ENCODE assay signal across 1 cellular context in genomic region chr5:57366744-57367143, GRCh38.
TF ChIP-seq lines count a peak whose summit lies in the region.

No MANE protein-coding gene starts in this region.

TF ChIP-seq in HepG2, 621 proteins besides CTCF, POLR2A, EP300 and RAD21 (continued from another document):
- TF ChIP-seq, protein P1, sequence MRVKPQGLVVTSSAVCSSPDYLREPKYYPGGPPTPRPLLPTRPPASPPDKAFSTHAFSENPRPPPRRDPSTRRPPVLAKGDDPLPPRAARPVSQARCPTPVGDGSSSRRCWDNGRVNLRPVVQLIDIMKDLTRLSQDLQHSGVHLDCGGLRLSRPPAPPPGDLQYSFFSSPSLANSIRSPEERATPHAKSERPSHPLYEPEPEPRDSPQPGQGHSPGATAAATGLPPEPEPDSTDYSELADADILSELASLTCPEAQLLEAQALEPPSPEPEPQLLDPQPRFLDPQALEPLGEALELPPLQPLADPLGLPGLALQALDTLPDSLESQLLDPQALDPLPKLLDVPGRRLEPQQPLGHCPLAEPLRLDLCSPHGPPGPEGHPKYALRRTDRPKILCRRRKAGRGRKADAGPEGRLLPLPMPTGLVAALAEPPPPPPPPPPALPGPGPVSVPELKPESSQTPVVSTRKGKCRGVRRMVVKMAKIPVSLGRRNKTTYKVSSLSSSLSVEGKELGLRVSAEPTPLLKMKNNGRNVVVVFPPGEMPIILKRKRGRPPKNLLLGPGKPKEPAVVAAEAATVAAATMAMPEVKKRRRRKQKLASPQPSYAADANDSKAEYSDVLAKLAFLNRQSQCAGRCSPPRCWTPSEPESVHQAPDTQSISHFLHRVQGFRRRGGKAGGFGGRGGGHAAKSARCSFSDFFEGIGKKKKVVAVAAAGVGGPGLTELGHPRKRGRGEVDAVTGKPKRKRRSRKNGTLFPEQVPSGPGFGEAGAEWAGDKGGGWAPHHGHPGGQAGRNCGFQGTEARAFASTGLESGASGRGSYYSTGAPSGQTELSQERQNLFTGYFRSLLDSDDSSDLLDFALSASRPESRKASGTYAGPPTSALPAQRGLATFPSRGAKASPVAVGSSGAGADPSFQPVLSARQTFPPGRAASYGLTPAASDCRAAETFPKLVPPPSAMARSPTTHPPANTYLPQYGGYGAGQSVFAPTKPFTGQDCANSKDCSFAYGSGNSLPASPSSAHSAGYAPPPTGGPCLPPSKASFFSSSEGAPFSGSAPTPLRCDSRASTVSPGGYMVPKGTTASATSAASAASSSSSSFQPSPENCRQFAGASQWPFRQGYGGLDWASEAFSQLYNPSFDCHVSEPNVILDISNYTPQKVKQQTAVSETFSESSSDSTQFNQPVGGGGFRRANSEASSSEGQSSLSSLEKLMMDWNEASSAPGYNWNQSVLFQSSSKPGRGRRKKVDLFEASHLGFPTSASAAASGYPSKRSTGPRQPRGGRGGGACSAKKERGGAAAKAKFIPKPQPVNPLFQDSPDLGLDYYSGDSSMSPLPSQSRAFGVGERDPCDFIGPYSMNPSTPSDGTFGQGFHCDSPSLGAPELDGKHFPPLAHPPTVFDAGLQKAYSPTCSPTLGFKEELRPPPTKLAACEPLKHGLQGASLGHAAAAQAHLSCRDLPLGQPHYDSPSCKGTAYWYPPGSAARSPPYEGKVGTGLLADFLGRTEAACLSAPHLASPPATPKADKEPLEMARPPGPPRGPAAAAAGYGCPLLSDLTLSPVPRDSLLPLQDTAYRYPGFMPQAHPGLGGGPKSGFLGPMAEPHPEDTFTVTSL (CRISPR knock-in tag; IDR thresholded peaks at IDR 0.05; ENCODE audit: borderline replicate concordance) = peak; percentile 60; the same call in 1 of the 2 replicates
- TF ChIP-seq, protein P2, sequence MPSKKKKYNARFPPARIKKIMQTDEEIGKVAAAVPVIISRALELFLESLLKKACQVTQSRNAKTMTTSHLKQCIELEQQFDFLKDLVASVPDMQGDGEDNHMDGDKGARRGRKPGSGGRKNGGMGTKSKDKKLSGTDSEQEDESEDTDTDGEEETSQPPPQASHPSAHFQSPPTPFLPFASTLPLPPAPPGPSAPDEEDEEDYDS (CRISPR knock-in tag; IDR thresholded peaks at IDR 0.05) = 0 out of 2 replicates have a peak, but pooled peaks have one; percentile 20
- TF ChIP-seq ZSCAN9 (CRISPR knock-in tag; IDR thresholded peaks at IDR 0.05; ENCODE audit: borderline replicate concordance) (0 out of 2 replicates have a peak, but pooled peaks have one; percentile 48), TBP (CRISPR knock-in tag; IDR thresholded peaks at IDR 0.05) (no peak), CEBPG (CRISPR knock-in tag; IDR thresholded peaks at IDR 0.05) (peak; percentile 37; the same call in 1 of the 2 replicates), ZNF891 (CRISPR knock-in tag; IDR thresholded peaks at IDR 0.05) (no peak), SMAD9 (CRISPR knock-in tag; IDR thresholded peaks at IDR 0.05) (no peak), SETDB1 (CRISPR knock-in tag; IDR thresholded peaks at IDR 0.05; ENCODE audit: borderline replicate concordance) (no peak), IRF2 (CRISPR knock-in tag; IDR thresholded peaks at IDR 0.05) (0 out of 2 replicates have a peak, but pooled peaks have one; percentile 33), ZNF264 (CRISPR knock-in tag; IDR thresholded peaks at IDR 0.05) (peak; percentile 33; the same call in 1 of the 2 replicates), GABPA (IDR thresholded peaks at IDR 0.05; ENCODE audit: low read depth, low read length) (no peak), GABPA (CRISPR knock-in tag; IDR thresholded peaks at IDR 0.05; ENCODE audit: low read depth) (peak; percentile 45; the same call in 1 of the 2 replicates), NCOA2 (CRISPR knock-in tag; IDR thresholded peaks at IDR 0.05) (peak; percentile 54; the same call in 1 of the 2 replicates), AHR (CRISPR knock-in tag; IDR thresholded peaks at IDR 0.05) (no peak), TAF15 (IDR thresholded peaks at IDR 0.05; ENCODE audit: low read depth, low read length, poor library complexity, severe bottlenecking) (no peak), PAX8 (CRISPR knock-in tag; IDR thresholded peaks at IDR 0.05; ENCODE audit: borderline replicate concordance) (no peak), FOXA3 (CRISPR knock-in tag; IDR thresholded peaks at IDR 0.05) (peak; percentile 81), FOSL1 (CRISPR knock-in tag; IDR thresholded peaks at IDR 0.05; ENCODE audit: borderline replicate concordance) (0 out of 2 replicates have a peak, but pooled peaks have one; percentile 9), LCORL (IDR thresholded peaks at IDR 0.05) (no peak), LCORL (CRISPR knock-in tag; IDR thresholded peaks at IDR 0.05) (peak; percentile 45; the same call in 1 of the 2 replicates), ELF3 (CRISPR knock-in tag; IDR thresholded peaks at IDR 0.05) (peak; percentile 69), NPAS2 (CRISPR knock-in tag; IDR thresholded peaks at IDR 0.05; ENCODE audit: borderline replicate concordance) (no peak), ZNF563 (CRISPR knock-in tag; IDR thresholded peaks at IDR 0.05) (no peak), ZNF256 (CRISPR knock-in tag; conservative IDR thresholded peaks at IDR 0.05) (no peak), PLRG1 (conservative IDR thresholded peaks at IDR 0.05) (no peak), SP5 (CRISPR knock-in tag; IDR thresholded peaks at IDR 0.05; ENCODE audit: borderline replicate concordance, low read depth) (peak; percentile 51; the same call in 1 of the 2 replicates), FOSL2 (CRISPR knock-in tag; IDR thresholded peaks at IDR 0.05) (peak; percentile 84), FOXO1 (CRISPR knock-in tag; IDR thresholded peaks at IDR 0.05) (peak; percentile 31; the same call in 1 of the 2 replicates), BCL6 (CRISPR knock-in tag; IDR thresholded peaks at IDR 0.05) (peak; percentile 75), HMG20A (CRISPR knock-in tag; IDR thresholded peaks at IDR 0.05; ENCODE audit: borderline replicate concordance) (0 out of 2 replicates have a peak, but pooled peaks have one; percentile 30), ATF7-NPFF (CRISPR knock-in tag; IDR thresholded peaks at IDR 0.05; ENCODE audit: low read depth) (no peak), NR2F1 (CRISPR knock-in tag; IDR thresholded peaks at IDR 0.05) (no peak), XBP1 (CRISPR knock-in tag; IDR thresholded peaks at IDR 0.05) (no peak)
- TF ChIP-seq, protein P3, sequence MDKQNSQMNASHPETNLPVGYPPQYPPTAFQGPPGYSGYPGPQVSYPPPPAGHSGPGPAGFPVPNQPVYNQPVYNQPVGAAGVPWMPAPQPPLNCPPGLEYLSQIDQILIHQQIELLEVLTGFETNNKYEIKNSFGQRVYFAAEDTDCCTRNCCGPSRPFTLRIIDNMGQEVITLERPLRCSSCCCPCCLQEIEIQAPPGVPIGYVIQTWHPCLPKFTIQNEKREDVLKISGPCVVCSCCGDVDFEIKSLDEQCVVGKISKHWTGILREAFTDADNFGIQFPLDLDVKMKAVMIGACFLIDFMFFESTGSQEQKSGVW (CRISPR knock-in tag; IDR thresholded peaks at IDR 0.05; ENCODE audit: borderline replicate concordance) = no peak
- TF ChIP-seq, protein P4, sequence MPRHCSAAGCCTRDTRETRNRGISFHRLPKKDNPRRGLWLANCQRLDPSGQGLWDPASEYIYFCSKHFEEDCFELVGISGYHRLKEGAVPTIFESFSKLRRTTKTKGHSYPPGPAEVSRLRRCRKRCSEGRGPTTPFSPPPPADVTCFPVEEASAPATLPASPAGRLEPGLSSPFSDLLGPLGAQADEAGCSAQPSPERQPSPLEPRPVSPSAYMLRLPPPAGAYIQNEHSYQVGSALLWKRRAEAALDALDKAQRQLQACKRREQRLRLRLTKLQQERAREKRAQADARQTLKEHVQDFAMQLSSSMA (CRISPR knock-in tag; IDR thresholded peaks at IDR 0.05) = no peak
- TF ChIP-seq, protein P5, sequence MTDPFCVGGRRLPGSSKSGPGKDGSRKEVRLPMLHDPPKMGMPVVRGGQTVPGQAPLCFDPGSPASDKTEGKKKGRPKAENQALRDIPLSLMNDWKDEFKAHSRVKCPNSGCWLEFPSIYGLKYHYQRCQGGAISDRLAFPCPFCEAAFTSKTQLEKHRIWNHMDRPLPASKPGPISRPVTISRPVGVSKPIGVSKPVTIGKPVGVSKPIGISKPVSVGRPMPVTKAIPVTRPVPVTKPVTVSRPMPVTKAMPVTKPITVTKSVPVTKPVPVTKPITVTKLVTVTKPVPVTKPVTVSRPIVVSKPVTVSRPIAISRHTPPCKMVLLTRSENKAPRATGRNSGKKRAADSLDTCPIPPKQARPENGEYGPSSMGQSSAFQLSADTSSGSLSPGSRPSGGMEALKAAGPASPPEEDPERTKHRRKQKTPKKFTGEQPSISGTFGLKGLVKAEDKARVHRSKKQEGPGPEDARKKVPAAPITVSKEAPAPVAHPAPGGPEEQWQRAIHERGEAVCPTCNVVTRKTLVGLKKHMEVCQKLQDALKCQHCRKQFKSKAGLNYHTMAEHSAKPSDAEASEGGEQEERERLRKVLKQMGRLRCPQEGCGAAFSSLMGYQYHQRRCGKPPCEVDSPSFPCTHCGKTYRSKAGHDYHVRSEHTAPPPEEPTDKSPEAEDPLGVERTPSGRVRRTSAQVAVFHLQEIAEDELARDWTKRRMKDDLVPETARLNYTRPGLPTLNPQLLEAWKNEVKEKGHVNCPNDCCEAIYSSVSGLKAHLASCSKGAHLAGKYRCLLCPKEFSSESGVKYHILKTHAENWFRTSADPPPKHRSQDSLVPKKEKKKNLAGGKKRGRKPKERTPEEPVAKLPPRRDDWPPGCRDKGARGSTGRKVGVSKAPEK (CRISPR knock-in tag; IDR thresholded peaks at IDR 0.05; ENCODE audit: borderline replicate concordance) = no peak
